In the genomic region with DNA sequence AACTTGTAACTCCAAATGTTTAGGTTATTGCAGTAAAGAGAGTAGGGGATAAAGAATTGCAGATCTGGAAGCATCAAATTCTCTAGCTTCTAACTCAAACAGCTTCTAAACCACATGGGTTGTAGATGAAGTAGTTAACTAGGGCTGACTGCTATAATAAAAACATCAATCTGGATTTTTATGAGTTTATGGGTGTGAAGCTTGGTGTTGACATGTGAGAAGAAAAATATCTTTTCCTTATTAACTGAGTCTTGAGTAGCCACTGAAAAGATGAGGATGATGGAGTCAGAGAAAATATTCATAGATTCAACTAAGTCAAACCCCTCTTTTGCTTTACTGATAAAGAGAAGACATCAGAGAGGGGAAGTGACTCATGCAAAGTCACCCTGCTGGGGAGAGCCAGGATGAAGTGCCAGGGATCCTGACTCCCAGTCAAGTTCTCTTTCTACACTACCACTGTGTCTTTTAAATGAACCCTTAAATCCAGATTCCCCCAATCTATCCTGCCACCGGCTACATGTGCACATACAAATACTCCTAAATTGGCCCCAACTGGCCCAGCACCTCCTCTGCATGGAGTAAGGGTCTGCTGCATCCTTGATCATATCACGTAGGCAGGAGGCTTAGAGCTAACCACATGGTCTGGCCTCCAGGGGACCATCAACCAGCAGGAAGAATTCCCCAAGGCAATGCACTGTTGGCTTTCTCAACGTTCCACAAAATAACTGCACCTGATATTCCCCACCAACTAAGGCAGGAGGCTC, we compare ENCODE assay signal across 22 cellular contexts.
DNase-seq lines count a peak whose midpoint lies in the region; ATAC-seq, FAIRE-seq and TF ChIP-seq lines count a peak whose summit lies in the region.
"Had no signal": no experiment of that assay in that cellular context is flagged by ENCODE, and none has a peak within 500 bp of the region (broad histone marks: within the 10 kb centered on the region; RNA-seq: fewer than 3 reads in every experiment).

No MANE protein-coding gene starts in this region.

- no peak for FAIRE-seq in HTR-8/SVneo (lab: Jason Lieb, UNC)
- FAIRE-seq: urothelium cell line had no signal

- intact Hi-C loops in left colon (cut with DNase I, micrococcal nuclease) (no loop called here), mammary epithelial cell (cut with micrococcal nuclease) (no loop called here)

- in situ Hi-C loops in mammary epithelial cell (cut with MboI; ENCODE audit: low sequenced_read_pairs in 2 of 2): no loop called here

- 22% methylated on average over 3 of the region's 3 CpGs for WGBS in mammary epithelial cell (ENCODE audit: low coverage, missing lambda C conversion rate)

- no peaks in the 10 kb centered on the region for H3K27me3 ChIP-seq in BLaER1 treated with 17β-estradiol and CSF1 and Interleukin-3, amounts not matched to agents 10 nM and 100 nM
- H3K27me3 ChIP-seq in mammary epithelial cell (ENCODE audit: insufficient read depth, low read length): no peaks in the 10 kb centered on the region
- H3K27me3 ChIP-seq: neutrophil had no signal

- peak; percentile 1 for DNase-seq in RKO (ENCODE audit: low spot score)
- no peak for DNase-seq in left colon
- no peak for DNase-seq in GM20000 (ENCODE audit: low spot score)
- no peak for DNase-seq in mammary epithelial cell
- DNase-seq in HTR-8/SVneo (ENCODE audit: insufficient read length, low spot score): no peak
- DNase-seq: activated CD4-positive, alpha-beta T cell treated with anti-CD3 and anti-CD28 coated beads, Interleukin-2, amount 50 U/mL, for 48 hours; activated CD8-positive, alpha-beta memory T cell treated with anti-CD3 and anti-CD28 coated beads, Interleukin-2, amount 50 U/mL, for 48 hours; amygdala; CD4-positive, alpha-beta memory T cell; effector CD8-positive, alpha-beta T cell; foreskin fibroblast; KG1; NCI-H1092; NCI-H1694 treated with DMSO at 0.1 percent for 48 hours; stimulated activated CD4-positive, alpha-beta T cell treated with anti-CD3 and anti-CD28 coated beads, Interleukin-15, amount 100 ng/mL, for 24 hours; stimulated activated naive B cell treated with anti-CD40 and anti-IgM and Interleukin-4, amounts not matched to agents 10 μg/mL and 1 μg/mL and 100 μg/mL, for 72 hours had no signal

- BruUV-seq in mammary epithelial cell (replicated peaks; lab: Mats Ljungman, UMichigan): no TSS peak

- no peaks in the 10 kb centered on the region for H3K79me2 ChIP-seq in mammary epithelial cell (ENCODE audit: insufficient read depth, low read length)

- no peak overlapping the region; a peak in 2 of 22 replicates for H3K27ac ChIP-seq in BLaER1 treated with 17β-estradiol and CSF1 and Interleukin-3, amounts not matched to agents 10 nM and 100 nM
- H3K27ac ChIP-seq in HEK293 (ENCODE audit: extremely low read depth, low read depth, low read length): no peak overlapping the region
- no peak overlapping the region for H3K27ac ChIP-seq in mammary epithelial cell (ENCODE audit: insufficient read depth, low read depth, low read length)
- H3K27ac ChIP-seq: neutrophil, prostate gland had no signal

- peaks cover 0 to 8% (median 0%) of the 10 kb centered on the region in 11 experiments; a peak in 6 of 22 replicates for H3K9me3 ChIP-seq in BLaER1 treated with 17β-estradiol and CSF1 and Interleukin-3, amounts not matched to agents 10 nM and 100 nM (replicated peaks in 1 of 11)
- H3K9me3 ChIP-seq in HEK293 (ENCODE audit: control insufficient read depth, insufficient read depth, low read depth, low read length): no peaks in the 10 kb centered on the region
- peaks cover 15% of the 10 kb centered on the region for H3K9me3 ChIP-seq in mammary epithelial cell (replicated peaks; ENCODE audit: insufficient read depth, low read length)
- H3K9me3 ChIP-seq: neutrophil, prostate gland had no signal

- CTCF ChIA-PET in HEK293 (lab: Yijun Ruan, JAX): interaction anchor here (1.3 kb wide), 1 partner anchor 44 kb away, joined by 4 read pairs; no protein-coding TSS in a partner anchor
- CTCF ChIA-PET in mammary epithelial cell (lab: Charles Lee; ENCODE audit: low non-redundant PET): no interaction called here

- POLR2A ChIA-PET in HEK293 (lab: Yijun Ruan, JAX): no interaction called here

- peak overlapping the region; percentile 62 to 80 (median 73) for H3K4me2 ChIP-seq in BLaER1 treated with 17β-estradiol and CSF1 and Interleukin-3, amounts not matched to agents 10 nM and 100 nM
- no peak overlapping the region for H3K4me2 ChIP-seq in mammary epithelial cell (ENCODE audit: insufficient read depth, low read depth, low read length)

- TF ChIP-seq CTCF in HEK293 (tag by site-specific recombination; IDR thresholded peaks at IDR 0.05) (no peak), GM20000 (IDR thresholded peaks at IDR 0.05; ENCODE audit: extremely low read depth, missing control alignments) (no peak), mammary epithelial cell (conservative IDR thresholded peaks at IDR 0.05 in 1 of 2, IDR thresholded peaks at IDR 0.05 in 1 of 2; ENCODE audit: extremely low read depth in 1 of 2, insufficient read depth in 1 of 2, low read depth in 1 of 2, low read length in 2 of 2) (no peak)

- H3K4me1 ChIP-seq in BLaER1 treated with 17β-estradiol and CSF1 and Interleukin-3, amounts not matched to agents 10 nM and 100 nM: peaks cover 34 to 40% (median 38%) of the 10 kb centered on the region in 10 experiments
- H3K4me1 ChIP-seq in HEK293 (ENCODE audit: control insufficient read depth, insufficient read depth, low read length) (peaks cover 8% of the 10 kb centered on the region; the same call in 1 of the 2 replicates), mammary epithelial cell (ENCODE audit: insufficient read depth, low read length) (no peaks in the 10 kb centered on the region)
- H3K4me1 ChIP-seq: prostate gland had no signal

- ATAC-seq in left colon: peak; percentile 74
- ATAC-seq: activated T-helper 17 cell treated with anti-CD3 and anti-CD28 coated beads, Interleukin-2, amount 50 U/mL, for 72 hours; stimulated activated naive B cell treated with anti-CD40 and anti-IgM and Interleukin-4, amounts not matched to agents 10 μg/mL and 1 μg/mL and 100 μg/mL, for 72 hours had no signal

- dilution Hi-C loops in mammary epithelial cell (cut with HindIII; ENCODE audit: low sequenced_read_pairs): no loop called here

- H2AFZ ChIP-seq in mammary epithelial cell (ENCODE audit: low read depth, low read length): no peak overlapping the region

- no peak overlapping the region for H3K4me3 ChIP-seq in BLaER1 treated with 17β-estradiol and CSF1 and Interleukin-3, amounts not matched to agents 10 nM and 100 nM
- H3K4me3 ChIP-seq in HEK293 (ENCODE audit: low read depth, low read length): no peak overlapping the region
- no peak overlapping the region for H3K4me3 ChIP-seq in mammary epithelial cell (replicated peaks in 1 of 3; ENCODE audit: insufficient read depth in 1 of 3, low read depth in 2 of 3, low read length in 3 of 3)
- H3K4me3 ChIP-seq: prostate gland had no signal

- no peaks in the 10 kb centered on the region for H3K36me3 ChIP-seq in BLaER1 treated with 17β-estradiol and CSF1 and Interleukin-3, amounts not matched to agents 10 nM and 100 nM
- no peaks in the 10 kb centered on the region for H3K36me3 ChIP-seq in HEK293 (ENCODE audit: control insufficient read depth in 2 of 2, insufficient read depth in 1 of 2, low read length in 2 of 2)
- H3K36me3 ChIP-seq in mammary epithelial cell (ENCODE audit: insufficient read depth, low read length): no peaks in the 10 kb centered on the region
- H3K36me3 ChIP-seq: neutrophil, prostate gland had no signal

- no peak overlapping the region for H3K9ac ChIP-seq in BLaER1 treated with 17β-estradiol and CSF1 and Interleukin-3, amounts not matched to agents 10 nM and 100 nM
- no peak overlapping the region for H3K9ac ChIP-seq in mammary epithelial cell (ENCODE audit: insufficient read depth, low read length)

- H4K20me1 ChIP-seq in BLaER1 treated with 17β-estradiol and CSF1 and Interleukin-3, amounts not matched to agents 10 nM and 100 nM: no peaks in the 10 kb centered on the region
- H4K20me1 ChIP-seq in mammary epithelial cell (ENCODE audit: insufficient read depth, low read length): no peaks in the 10 kb centered on the region

TF ChIP-seq in HEK293, 187 proteins besides CTCF, POLR2A, EP300 and RAD21 (continues in another document):
- TF ChIP-seq ZBTB17 (tag by site-specific recombination; IDR thresholded peaks at IDR 0.05) (peak; percentile 34; the same call in 1 of the 2 replicates), ZBTB48 (tag by site-specific recombination; IDR thresholded peaks at IDR 0.05) (peak; percentile 54; the same call in 1 of the 2 replicates), ZNF600 (tag by site-specific recombination; IDR thresholded peaks at IDR 0.05) (peak; percentile 67), GLIS2 (tag by site-specific recombination; IDR thresholded peaks at IDR 0.05) (0 out of 2 replicates have a peak, but pooled peaks have one; percentile 27), ZNF266 (tag by site-specific recombination; IDR thresholded peaks at IDR 0.05; ENCODE audit: low read depth) (no peak), YY1 (tag by site-specific recombination; IDR thresholded peaks at IDR 0.05) (no peak), GLIS1 (tag by site-specific recombination; IDR thresholded peaks at IDR 0.05) (peak; percentile 67), ZIC2 (tag by site-specific recombination; IDR thresholded peaks at IDR 0.05) (peak; percentile 80), ZNF423 (tag by site-specific recombination; IDR thresholded peaks at IDR 0.05) (peak; percentile 43; the same call in 1 of the 2 replicates), SALL2 (tag by site-specific recombination; IDR thresholded peaks at IDR 0.05; ENCODE audit: borderline replicate concordance) (no peak), ZNF629 (tag by site-specific recombination; IDR thresholded peaks at IDR 0.05) (0 out of 2 replicates have a peak, but pooled peaks have one; percentile 44), ZEB2 (tag by site-specific recombination; IDR thresholded peaks at IDR 0.05) (0 out of 2 replicates have a peak, but pooled peaks have one; percentile 26), KLF10 (tag by site-specific recombination; IDR thresholded peaks at IDR 0.05) (peak; percentile 54; the same call in 1 of the 2 replicates)
- TF ChIP-seq, protein P1, sequence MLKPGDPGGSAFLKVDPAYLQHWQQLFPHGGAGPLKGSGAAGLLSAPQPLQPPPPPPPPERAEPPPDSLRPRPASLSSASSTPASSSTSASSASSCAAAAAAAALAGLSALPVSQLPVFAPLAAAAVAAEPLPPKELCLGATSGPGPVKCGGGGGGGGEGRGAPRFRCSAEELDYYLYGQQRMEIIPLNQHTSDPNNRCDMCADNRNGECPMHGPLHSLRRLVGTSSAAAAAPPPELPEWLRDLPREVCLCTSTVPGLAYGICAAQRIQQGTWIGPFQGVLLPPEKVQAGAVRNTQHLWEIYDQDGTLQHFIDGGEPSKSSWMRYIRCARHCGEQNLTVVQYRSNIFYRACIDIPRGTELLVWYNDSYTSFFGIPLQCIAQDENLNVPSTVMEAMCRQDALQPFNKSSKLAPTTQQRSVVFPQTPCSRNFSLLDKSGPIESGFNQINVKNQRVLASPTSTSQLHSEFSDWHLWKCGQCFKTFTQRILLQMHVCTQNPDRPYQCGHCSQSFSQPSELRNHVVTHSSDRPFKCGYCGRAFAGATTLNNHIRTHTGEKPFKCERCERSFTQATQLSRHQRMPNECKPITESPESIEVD (tag by site-specific recombination; IDR thresholded peaks at IDR 0.05): peak; percentile 80
